In the genomic region with DNA sequence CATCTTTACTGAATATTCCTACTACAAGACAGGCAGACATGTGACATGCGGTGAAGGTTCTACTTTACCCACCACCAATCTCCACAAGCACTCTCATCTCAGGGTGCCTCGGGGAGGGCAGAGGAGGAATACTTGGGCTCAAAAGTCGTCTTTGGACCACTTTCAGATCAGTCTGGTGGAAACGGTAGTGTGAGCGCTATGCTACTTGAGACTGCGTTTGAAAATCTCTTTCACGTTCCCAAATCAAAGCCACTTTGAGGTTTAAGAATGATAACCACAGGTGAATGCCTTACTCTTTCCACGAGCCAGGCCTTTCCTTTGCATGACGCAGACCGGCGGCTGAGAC, we compare ENCODE assay signal across 1 cellular context.
TF ChIP-seq lines count a peak whose summit lies in the region.

No MANE protein-coding gene starts in this region.

TF ChIP-seq in WTC11, 78 proteins besides CTCF, POLR2A, EP300 and RAD21 (continued from another document):
- TF ChIP-seq ERG (CRISPR knock-in tag; IDR thresholded peaks at IDR 0.05) = no peak
